23 cellular contexts compared by ENCODE assay signal in genomic region chr1:195765099-195765498, GRCh38.
"Had no signal": no experiment of that assay in that cellular context is flagged by ENCODE, and none has a peak within 500 bp of the region (broad histone marks: within the 10 kb centered on the region; RNA-seq: fewer than 3 reads in every experiment).

No MANE protein-coding gene starts in this region.

- DNase-seq: colonic mucosa; cortex of kidney; effector CD8-positive, alpha-beta T cell; effector memory CD8-positive, alpha-beta T cell; endodermal cell; erythroblast; esophagus squamous epithelium; foreskin fibroblast; foreskin melanocyte; heart left ventricle; left cardiac atrium; left lung; left ventricle myocardium superior; lower lobe of right lung; mesenchymal stem cell; mucosa of descending colon; naive B cell had no signal

- H3K4me3 ChIP-seq: colonic mucosa, esophagus squamous epithelium, gastroesophageal sphincter, heart left ventricle, hepatocyte, left lung, lower lobe of right lung, mucosa of descending colon had no signal

- H3K36me3 ChIP-seq: colonic mucosa, esophagus squamous epithelium, gastroesophageal sphincter, heart left ventricle, left lung, lower lobe of right lung had no signal

- H3K27ac ChIP-seq: colonic mucosa, epithelial cell of prostate, esophagus squamous epithelium, gastroesophageal sphincter, heart left ventricle, hepatocyte, left lung, lower lobe of right lung had no signal

- H2AFZ ChIP-seq: hepatocyte had no signal

- H3K79me2 ChIP-seq: hepatocyte had no signal

- H3K4me1 ChIP-seq: colonic mucosa, esophagus squamous epithelium, gastroesophageal sphincter, heart left ventricle, left lung, lower lobe of right lung had no signal

- H3K4me2 ChIP-seq: hepatocyte had no signal

- H3K27me3 ChIP-seq: colonic mucosa, esophagus squamous epithelium, gastroesophageal sphincter, heart left ventricle, hepatocyte, left lung had no signal

- H3K9me3 ChIP-seq: colonic mucosa, left lung, lower lobe of right lung, mucosa of descending colon had no signal

- ATAC-seq: effector memory CD8-positive, alpha-beta T cell; esophagus mucosa; gastroesophageal sphincter; heart left ventricle; left cardiac atrium; left lung; left ventricle myocardium superior; lower lobe of right lung; mucosa of descending colon had no signal

- FAIRE-seq: islet of Langerhans, keratinocyte had no signal
